ENCODE assay signal across 1 cellular context in the genomic region with DNA sequence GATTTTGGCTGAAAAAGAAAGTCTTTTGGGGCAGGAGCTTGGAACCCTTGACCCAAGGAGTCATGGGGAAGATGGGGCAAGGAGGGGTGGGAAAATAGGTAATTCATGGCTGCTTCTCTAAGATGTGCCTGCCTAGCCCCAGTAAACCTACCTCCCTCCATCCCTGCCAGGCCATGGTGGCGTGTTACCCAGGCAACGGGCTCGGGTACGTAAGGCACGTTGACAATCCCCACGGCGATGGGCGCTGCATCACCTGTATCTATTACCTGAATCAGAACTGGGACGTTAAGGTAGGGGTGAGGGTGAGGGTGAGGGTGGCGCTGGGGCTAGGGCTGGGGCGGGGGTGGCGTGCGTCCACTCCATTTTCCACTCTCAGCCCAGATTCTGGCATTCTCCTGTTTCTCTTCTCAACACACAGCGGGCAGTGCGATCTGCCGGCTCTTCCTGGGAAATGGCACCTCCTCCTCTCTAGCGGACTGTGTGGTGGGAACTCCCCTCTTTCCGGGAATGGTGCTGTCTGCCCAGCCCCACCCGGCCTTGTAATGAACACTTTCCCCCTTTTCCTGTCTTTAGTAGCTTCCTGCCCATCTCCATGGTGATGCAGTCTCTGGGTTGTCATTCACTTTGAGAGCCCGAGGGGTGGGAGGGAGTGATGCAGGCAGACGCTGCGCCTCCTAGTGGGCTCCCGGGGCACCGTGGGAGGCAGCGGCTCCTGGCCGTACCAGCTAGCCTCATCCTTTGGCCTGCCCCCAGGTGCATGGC.
A peak's percentile ranks its signal among the peaks of the same experiment; 100 is the strongest.
TF ChIP-seq lines count a peak whose summit lies in the region.

No MANE protein-coding gene starts in this region.

TF ChIP-seq in GM12878, 131 proteins besides CTCF, POLR2A, EP300 and RAD21:
- TF ChIP-seq SMARCA5 (IDR thresholded peaks at IDR 0.05) = peak; percentile 92
- TF ChIP-seq, protein P1, sequence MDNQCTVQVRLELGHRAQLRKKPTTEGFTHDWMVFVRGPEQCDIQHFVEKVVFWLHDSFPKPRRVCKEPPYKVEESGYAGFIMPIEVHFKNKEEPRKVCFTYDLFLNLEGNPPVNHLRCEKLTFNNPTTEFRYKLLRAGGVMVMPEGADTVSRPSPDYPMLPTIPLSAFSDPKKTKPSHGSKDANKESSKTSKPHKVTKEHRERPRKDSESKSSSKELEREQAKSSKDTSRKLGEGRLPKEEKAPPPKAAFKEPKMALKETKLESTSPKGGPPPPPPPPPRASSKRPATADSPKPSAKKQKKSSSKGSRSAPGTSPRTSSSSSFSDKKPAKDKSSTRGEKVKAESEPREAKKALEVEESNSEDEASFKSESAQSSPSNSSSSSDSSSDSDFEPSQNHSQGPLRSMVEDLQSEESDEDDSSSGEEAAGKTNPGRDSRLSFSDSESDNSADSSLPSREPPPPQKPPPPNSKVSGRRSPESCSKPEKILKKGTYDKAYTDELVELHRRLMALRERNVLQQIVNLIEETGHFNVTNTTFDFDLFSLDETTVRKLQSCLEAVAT (IDR thresholded peaks at IDR 0.05) = 0 out of 2 replicates have a peak, but pooled peaks have one; percentile 53
- 0 out of 2 replicates have a peak, but pooled peaks have one; percentile 20 for TF ChIP-seq CREM (IDR thresholded peaks at IDR 0.05; ENCODE audit: low read depth)
- TF ChIP-seq EGR1 (IDR thresholded peaks at IDR 0.05; ENCODE audit: borderline replicate concordance in 1 of 2, low read depth in 2 of 2, low read length in 2 of 2) = peak in 1 of 2 experiments; percentile 12; a peak in 1 of 3 replicates
- TF ChIP-seq YY1 (IDR thresholded peaks at IDR 0.05; ENCODE audit: low read depth, low read length) = peak; percentile 64; the same call in 1 of the 2 replicates
- 0 out of 2 replicates have a peak, but pooled peaks have one; percentile 41 for TF ChIP-seq DPF2 (IDR thresholded peaks at IDR 0.05)
- peak; percentile 10 to 31; a peak in 1 of 4 replicates for TF ChIP-seq IKZF2 (IDR thresholded peaks at IDR 0.05)
- TF ChIP-seq PKNOX1 (IDR thresholded peaks at IDR 0.05) = peak; percentile 95
- TF ChIP-seq PML (IDR thresholded peaks at IDR 0.05; ENCODE audit: low read length) = no peak
- 0 out of 2 replicates have a peak, but pooled peaks have one; percentile 31 for TF ChIP-seq MXI1 (IDR thresholded peaks at IDR 0.05; ENCODE audit: low read depth, low read length)
- TF ChIP-seq, protein P2, sequence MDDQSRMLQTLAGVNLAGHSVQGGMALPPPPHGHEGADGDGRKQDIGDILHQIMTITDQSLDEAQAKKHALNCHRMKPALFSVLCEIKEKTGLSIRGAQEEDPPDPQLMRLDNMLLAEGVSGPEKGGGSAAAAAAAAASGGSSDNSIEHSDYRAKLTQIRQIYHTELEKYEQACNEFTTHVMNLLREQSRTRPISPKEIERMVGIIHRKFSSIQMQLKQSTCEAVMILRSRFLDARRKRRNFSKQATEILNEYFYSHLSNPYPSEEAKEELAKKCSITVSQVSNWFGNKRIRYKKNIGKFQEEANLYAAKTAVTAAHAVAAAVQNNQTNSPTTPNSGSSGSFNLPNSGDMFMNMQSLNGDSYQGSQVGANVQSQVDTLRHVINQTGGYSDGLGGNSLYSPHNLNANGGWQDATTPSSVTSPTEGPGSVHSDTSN (IDR thresholded peaks at IDR 0.05; ENCODE audit: insufficient replicate concordance, low read depth, low read length) = peak; percentile 85
- TF ChIP-seq, protein P3, sequence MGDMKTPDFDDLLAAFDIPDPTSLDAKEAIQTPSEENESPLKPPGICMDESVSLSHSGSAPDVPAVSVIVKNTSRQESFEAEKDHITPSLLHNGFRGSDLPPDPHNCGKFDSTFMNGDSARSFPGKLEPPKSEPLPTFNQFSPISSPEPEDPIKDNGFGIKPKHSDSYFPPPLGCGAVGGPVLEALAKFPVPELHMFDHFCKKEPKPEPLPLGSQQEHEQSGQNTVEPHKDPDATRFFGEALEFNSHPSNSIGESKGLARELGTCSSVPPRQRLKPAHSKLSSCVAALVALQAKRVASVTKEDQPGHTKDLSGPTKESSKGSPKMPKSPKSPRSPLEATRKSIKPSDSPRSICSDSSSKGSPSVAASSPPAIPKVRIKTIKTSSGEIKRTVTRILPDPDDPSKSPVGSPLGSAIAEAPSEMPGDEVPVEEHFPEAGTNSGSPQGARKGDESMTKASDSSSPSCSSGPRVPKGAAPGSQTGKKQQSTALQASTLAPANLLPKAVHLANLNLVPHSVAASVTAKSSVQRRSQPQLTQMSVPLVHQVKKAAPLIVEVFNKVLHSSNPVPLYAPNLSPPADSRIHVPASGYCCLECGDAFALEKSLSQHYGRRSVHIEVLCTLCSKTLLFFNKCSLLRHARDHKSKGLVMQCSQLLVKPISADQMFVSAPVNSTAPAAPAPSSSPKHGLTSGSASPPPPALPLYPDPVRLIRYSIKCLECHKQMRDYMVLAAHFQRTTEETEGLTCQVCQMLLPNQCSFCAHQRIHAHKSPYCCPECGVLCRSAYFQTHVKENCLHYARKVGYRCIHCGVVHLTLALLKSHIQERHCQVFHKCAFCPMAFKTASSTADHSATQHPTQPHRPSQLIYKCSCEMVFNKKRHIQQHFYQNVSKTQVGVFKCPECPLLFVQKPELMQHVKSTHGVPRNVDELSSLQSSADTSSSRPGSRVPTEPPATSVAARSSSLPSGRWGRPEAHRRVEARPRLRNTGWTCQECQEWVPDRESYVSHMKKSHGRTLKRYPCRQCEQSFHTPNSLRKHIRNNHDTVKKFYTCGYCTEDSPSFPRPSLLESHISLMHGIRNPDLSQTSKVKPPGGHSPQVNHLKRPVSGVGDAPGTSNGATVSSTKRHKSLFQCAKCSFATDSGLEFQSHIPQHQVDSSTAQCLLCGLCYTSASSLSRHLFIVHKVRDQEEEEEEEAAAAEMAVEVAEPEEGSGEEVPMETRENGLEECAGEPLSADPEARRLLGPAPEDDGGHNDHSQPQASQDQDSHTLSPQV (IDR thresholded peaks at IDR 0.05) = peak; percentile 34; the same call in 1 of the 2 replicates
- TF ChIP-seq BHLHE40 (IDR thresholded peaks at IDR 0.05; ENCODE audit: borderline replicate concordance in 1 of 2, low read depth in 2 of 2, low read length in 1 of 2) = peak in 1 of 2 experiments; percentile 32; a peak in 1 of 4 replicates
- TF ChIP-seq NRF1 (conservative IDR thresholded peaks at IDR 0.05; ENCODE audit: low read depth, low read length) = no peak
- 0 out of 2 replicates have a peak, but pooled peaks have one; percentile 35 for TF ChIP-seq BMI1 (IDR thresholded peaks at IDR 0.05; ENCODE audit: borderline replicate concordance)
- peak; percentile 53; the same call in 1 of the 2 replicates for TF ChIP-seq CREB1 (IDR thresholded peaks at IDR 0.05; ENCODE audit: low read depth)
- 0 out of 2 replicates have a peak, but pooled peaks have one; percentile 13 for TF ChIP-seq POLR2AphosphoS5 (IDR thresholded peaks at IDR 0.05; ENCODE audit: low read length)
- TF ChIP-seq, protein P4, sequence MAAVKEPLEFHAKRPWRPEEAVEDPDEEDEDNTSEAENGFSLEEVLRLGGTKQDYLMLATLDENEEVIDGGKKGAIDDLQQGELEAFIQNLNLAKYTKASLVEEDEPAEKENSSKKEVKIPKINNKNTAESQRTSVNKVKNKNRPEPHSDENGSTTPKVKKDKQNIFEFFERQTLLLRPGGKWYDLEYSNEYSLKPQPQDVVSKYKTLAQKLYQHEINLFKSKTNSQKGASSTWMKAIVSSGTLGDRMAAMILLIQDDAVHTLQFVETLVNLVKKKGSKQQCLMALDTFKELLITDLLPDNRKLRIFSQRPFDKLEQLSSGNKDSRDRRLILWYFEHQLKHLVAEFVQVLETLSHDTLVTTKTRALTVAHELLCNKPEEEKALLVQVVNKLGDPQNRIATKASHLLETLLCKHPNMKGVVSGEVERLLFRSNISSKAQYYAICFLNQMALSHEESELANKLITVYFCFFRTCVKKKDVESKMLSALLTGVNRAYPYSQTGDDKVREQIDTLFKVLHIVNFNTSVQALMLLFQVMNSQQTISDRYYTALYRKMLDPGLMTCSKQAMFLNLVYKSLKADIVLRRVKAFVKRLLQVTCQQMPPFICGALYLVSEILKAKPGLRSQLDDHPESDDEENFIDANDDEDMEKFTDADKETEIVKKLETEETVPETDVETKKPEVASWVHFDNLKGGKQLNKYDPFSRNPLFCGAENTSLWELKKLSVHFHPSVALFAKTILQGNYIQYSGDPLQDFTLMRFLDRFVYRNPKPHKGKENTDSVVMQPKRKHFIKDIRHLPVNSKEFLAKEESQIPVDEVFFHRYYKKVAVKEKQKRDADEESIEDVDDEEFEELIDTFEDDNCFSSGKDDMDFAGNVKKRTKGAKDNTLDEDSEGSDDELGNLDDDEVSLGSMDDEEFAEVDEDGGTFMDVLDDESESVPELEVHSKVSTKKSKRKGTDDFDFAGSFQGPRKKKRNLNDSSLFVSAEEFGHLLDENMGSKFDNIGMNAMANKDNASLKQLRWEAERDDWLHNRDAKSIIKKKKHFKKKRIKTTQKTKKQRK (IDR thresholded peaks at IDR 0.05; ENCODE audit: low read depth, low read length) = no peak
- peak; percentile 81 for TF ChIP-seq SMC3 (IDR thresholded peaks at IDR 0.05; ENCODE audit: borderline replicate concordance, low read length)
- TF ChIP-seq STAT1 (conservative IDR thresholded peaks at IDR 0.05) = no peak
- no peak for TF ChIP-seq ZBED1 (IDR thresholded peaks at IDR 0.05; ENCODE audit: borderline replicate concordance)
- TF ChIP-seq ZNF24 (IDR thresholded peaks at IDR 0.05) = 0 out of 2 replicates have a peak, but pooled peaks have one; percentile 18
- TF ChIP-seq GATAD2B (conservative IDR thresholded peaks at IDR 0.05; ENCODE audit: low read depth) = peak; percentile 54; the same call in 1 of the 2 replicates
- TF ChIP-seq IRF4 (IDR thresholded peaks at IDR 0.05; ENCODE audit: low read depth, low read length) = 0 out of 2 replicates have a peak, but pooled peaks have one; percentile 37
- TF ChIP-seq LARP7 (IDR thresholded peaks at IDR 0.05) = 0 out of 2 replicates have a peak, but pooled peaks have one; percentile 32
- 0 out of 2 replicates have a peak, but pooled peaks have one; percentile 17 for TF ChIP-seq TCF3 (IDR thresholded peaks at IDR 0.05; ENCODE audit: borderline replicate concordance, insufficient read depth, low read depth, low read length)
- no peak for TF ChIP-seq KAT2A (conservative IDR thresholded peaks at IDR 0.05; ENCODE audit: control insufficient read depth, low read depth, low read length)
